In the genomic region with DNA sequence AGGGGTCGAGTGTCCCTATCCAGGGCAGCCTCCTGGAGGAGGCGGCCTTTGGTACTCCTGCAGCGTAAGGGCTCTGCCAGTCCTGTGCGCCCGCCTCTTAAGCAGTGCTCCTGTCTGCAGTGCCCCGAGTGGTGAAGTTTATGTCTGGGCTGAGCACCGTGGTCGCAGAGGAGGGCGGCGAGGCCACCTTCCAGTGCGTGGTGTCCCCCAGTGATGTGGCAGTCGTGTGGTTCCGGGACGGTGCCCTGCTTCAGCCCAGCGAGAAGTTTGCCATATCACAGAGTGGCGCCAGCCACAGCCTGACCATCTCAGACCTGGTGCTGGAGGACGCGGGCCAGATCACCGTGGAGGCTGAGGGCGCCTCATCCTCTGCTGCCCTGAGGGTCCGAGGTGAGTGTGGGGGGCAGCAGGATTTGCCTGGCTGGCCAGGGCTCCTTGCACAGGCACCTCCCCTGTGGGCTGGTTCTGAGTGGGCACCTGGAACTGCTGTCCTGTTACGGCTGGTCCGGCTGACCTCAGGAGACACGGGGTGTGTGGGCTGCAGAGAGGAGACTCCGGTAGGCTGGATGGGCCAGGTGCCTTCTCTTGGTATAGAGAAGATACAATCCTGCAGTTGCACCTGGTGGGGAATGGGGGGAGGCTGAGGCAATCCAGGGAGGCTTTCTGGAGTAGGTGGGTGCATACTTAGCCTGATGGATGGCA, we compare ENCODE assay signal across 1 cellular context.
TF ChIP-seq lines count a peak whose summit lies in the region.

No MANE protein-coding gene starts in this region.

TF ChIP-seq in H1, 55 proteins besides CTCF, POLR2A, EP300 and RAD21 (continued from another document):
- no peak for TF ChIP-seq JUND (IDR thresholded peaks at IDR 0.05; ENCODE audit: low read length)
- no peak for TF ChIP-seq RXRA (IDR thresholded peaks at IDR 0.05; ENCODE audit: insufficient read depth, low read depth, low read length)
- no peak for TF ChIP-seq EGR1 (IDR thresholded peaks at IDR 0.05; ENCODE audit: borderline replicate concordance, low read depth, low read length)
- TF ChIP-seq PHF8 (conservative IDR thresholded peaks at IDR 0.05; ENCODE audit: low read depth, low read length) = no peak
TF ChIP-seq in H1: peak in this region for 0.
